In genomic region chr12:6701078-6701768, GRCh38 we compare ENCODE assay signal across 7 cellular contexts. TPM values are rescaled to one million over a fixed set of nuclear protein-coding genes. Genes with fewer than 3 reads are reported as not detected.
A peak's percentile ranks its signal among the peaks of the same experiment; 100 is the strongest.
DNase-seq lines count a peak whose midpoint lies in the region; FAIRE-seq and TF ChIP-seq lines count a peak whose summit lies in the region.

No MANE protein-coding gene starts in this region.

- H3K4me3 ChIP-seq in SJSA1 = peak overlapping the region; percentile 20
- H3K4me3 ChIP-seq in esophagus squamous epithelium = peak overlapping the region in 3 of 4 donors; percentile 34 to 68 (median 53)
- peak overlapping the region; percentile 52 for H3K4me3 ChIP-seq in rectal smooth muscle tissue (ENCODE audit: low read length)

- H3K27ac ChIP-seq in SJSA1 = no peak overlapping the region
- H3K27ac ChIP-seq in esophagus squamous epithelium = no peak overlapping the region
- no peak overlapping the region for H3K27ac ChIP-seq in rectal smooth muscle tissue (ENCODE audit: low read depth, low read length)

- intact Hi-C loops in esophagus squamous epithelium (cut with DNase I) = no loop called here

- no peak for TF ChIP-seq POLR2A in esophagus squamous epithelium (IDR thresholded peaks at IDR 0.05)

- no peaks in the 10 kb centered on the region for H3K9me3 ChIP-seq in SJSA1 (replicated peaks)
- H3K9me3 ChIP-seq in esophagus squamous epithelium = no peaks in the 10 kb centered on the region

- WGBS in esophagus squamous epithelium, 2 donors = 26 to 56% methylated on average over 3 to 11 of the region's 13 CpGs

- H3K4me1 ChIP-seq in SJSA1 (replicated peaks) (peaks cover 12% of the 10 kb centered on the region), esophagus squamous epithelium (peaks cover 11 to 18% (median 15%) of the 10 kb centered on the region in 3 donors), rectal smooth muscle tissue (ENCODE audit: control insufficient read depth, insufficient read depth, low read length) (no peaks in the 10 kb centered on the region)

- no peak overlapping the region for H3K9ac ChIP-seq in rectal smooth muscle tissue (ENCODE audit: low read length)

- TF ChIP-seq CTCF in esophagus squamous epithelium (IDR thresholded peaks at IDR 0.05) (no peak), D721Med (IDR thresholded peaks at IDR 0.05; ENCODE audit: insufficient read depth, missing control alignments) (no peak)

- DNase-seq in GM19239 (ENCODE audit: insufficient read length, low spot score) = no peak
- peak in 1 of 2 experiments; percentile 37 for DNase-seq in SJSA1 (ENCODE audit: low read depth in 1 of 2, low spot score in 2 of 2)
- DNase-seq in esophagus squamous epithelium (lab: John Stamatoyannopoulos, UW) = no peak
- DNase-seq in kidney tubule cell (ENCODE audit: low spot score) = no peak
- DNase-seq in SHP77 (lab: John Stamatoyannopoulos, UW) = no peak
- DNase-seq in D721Med (ENCODE audit: insufficient read length, low spot score) = no peak

- FAIRE-seq in GM19239 (lab: Jason Lieb, UNC) = peak; percentile 51
- no peak for FAIRE-seq in D721Med (lab: Jason Lieb, UNC)

- H3K27me3 ChIP-seq in SJSA1 (replicated peaks) = peaks cover 67% of the 10 kb centered on the region
- peaks cover 5 to 100% (median 21%) of the 10 kb centered on the region in 4 donors for H3K27me3 ChIP-seq in esophagus squamous epithelium
- H3K27me3 ChIP-seq in rectal smooth muscle tissue (ENCODE audit: control insufficient read depth, insufficient read depth, low read length) = peaks cover 26% of the 10 kb centered on the region

- H3K36me3 ChIP-seq in SJSA1 (no peaks in the 10 kb centered on the region), esophagus squamous epithelium (no peaks in the 10 kb centered on the region), rectal smooth muscle tissue (ENCODE audit: control insufficient read depth, insufficient read depth, low read length) (no peaks in the 10 kb centered on the region)

RNA-seq across cellular contexts. Expression of gene PIANP, which starts 0.6 kb away (rescaled TPM):
- not detected in 2 replicates for total RNA-seq in SJSA1 (2014; rRNA removed; shearing (Covaris generic))
- under 1 TPM in 2 of 4 donors, not detected in 2; 0.11 to 0.19 TPM for total RNA-seq in esophagus squamous epithelium

RNA-seq across cellular contexts. Expression of gene ZNF384, which starts 12.0 kb away (rescaled TPM):
- total RNA-seq in SJSA1 (2014; rRNA removed; shearing (Covaris generic)) = 19.5 and 20.0 TPM in 2 replicates
- 10 to 100 TPM; 19.6 to 36.2 (median 26.8) TPM for total RNA-seq in esophagus squamous epithelium

RNA-seq across cellular contexts. Expression of gene COPS7A, which starts 22.6 kb away (rescaled TPM):
- total RNA-seq in SJSA1 (2014; rRNA removed; shearing (Covaris generic)) = 80.2 and 82.4 TPM in 2 replicates
- 10 to 100 TPM; 39.6 to 57.5 (median 49.1) TPM for total RNA-seq in esophagus squamous epithelium

RNA-seq across cellular contexts. Expression of gene ING4, which starts 38.3 kb away (rescaled TPM):
- 34.8 and 41.0 TPM in 2 replicates for total RNA-seq in SJSA1 (2014; rRNA removed; shearing (Covaris generic))
- 10 to 100 TPM in 3 of 4 donors, 1 to 10 TPM in 1; 8.3 to 37.0 (median 26.9) TPM for total RNA-seq in esophagus squamous epithelium

RNA-seq across cellular contexts. Expression of gene MLF2, which starts 51.7 kb away (rescaled TPM):
- 171 and 243 TPM in 2 replicates for total RNA-seq in SJSA1 (2014; rRNA removed; shearing (Covaris generic))
- 100 to 1,000 TPM; 158 to 170 (median 162) TPM for total RNA-seq in esophagus squamous epithelium
